ENCODE assay signal across 1 cellular context in the genomic region with DNA sequence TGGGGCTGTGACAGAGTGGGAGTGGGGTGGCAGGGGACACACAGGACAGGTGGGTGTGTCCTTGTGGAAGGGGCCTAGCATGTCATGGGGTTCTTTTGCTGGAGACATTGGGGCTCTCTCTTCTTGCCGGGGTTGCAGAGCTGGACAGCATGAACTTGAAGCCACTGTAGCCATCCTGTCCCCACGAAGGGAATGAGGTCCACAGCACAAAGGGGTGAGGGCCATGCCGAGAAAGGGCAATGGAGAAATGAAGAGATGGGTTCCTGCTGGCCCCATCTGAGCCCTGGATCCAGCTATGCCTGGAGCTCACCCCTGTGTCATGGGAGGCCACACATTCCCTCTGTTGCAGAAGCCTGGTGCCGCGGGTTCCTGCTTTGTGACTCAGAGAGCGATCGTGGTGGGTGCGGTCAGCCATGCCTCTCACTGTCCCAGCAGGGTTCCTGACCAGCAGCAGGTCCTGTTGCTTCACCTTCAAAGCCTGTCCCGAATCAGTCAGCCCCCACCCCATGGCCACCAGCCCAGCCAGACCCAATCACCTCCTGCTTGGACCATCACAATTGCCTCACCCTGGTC.
TF ChIP-seq lines count a peak whose summit lies in the region.

No MANE protein-coding gene starts in this region.

TF ChIP-seq in K562, 482 proteins besides CTCF, POLR2A, EP300 and RAD21 (continued from another document and continues in another):
- TF ChIP-seq, protein P1, sequence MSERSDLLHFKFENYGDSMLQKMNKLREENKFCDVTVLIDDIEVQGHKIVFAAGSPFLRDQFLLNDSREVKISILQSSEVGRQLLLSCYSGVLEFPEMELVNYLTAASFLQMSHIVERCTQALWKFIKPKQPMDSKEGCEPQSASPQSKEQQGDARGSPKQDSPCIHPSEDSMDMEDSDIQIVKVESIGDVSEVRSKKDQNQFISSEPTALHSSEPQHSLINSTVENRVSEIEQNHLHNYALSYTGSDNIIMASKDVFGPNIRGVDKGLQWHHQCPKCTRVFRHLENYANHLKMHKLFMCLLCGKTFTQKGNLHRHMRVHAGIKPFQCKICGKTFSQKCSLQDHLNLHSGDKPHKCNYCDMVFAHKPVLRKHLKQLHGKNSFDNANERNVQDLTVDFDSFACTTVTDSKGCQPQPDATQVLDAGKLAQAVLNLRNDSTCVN (CRISPR knock-in tag; IDR thresholded peaks at IDR 0.05), result no peak
- TF ChIP-seq CHD1 (IDR thresholded peaks at IDR 0.05; ENCODE audit: low read length), result no peak
- TF ChIP-seq, protein P2, sequence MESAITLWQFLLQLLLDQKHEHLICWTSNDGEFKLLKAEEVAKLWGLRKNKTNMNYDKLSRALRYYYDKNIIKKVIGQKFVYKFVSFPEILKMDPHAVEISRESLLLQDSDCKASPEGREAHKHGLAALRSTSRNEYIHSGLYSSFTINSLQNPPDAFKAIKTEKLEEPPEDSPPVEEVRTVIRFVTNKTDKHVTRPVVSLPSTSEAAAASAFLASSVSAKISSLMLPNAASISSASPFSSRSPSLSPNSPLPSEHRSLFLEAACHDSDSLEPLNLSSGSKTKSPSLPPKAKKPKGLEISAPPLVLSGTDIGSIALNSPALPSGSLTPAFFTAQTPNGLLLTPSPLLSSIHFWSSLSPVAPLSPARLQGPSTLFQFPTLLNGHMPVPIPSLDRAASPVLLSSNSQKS (CRISPR knock-in tag; IDR thresholded peaks at IDR 0.05), result no peak
- no peak for TF ChIP-seq U2AF1 (optimal IDR thresholded peaks at IDR 0.05; ENCODE audit: low read depth, low read length)
- no peak for TF ChIP-seq ZNF75A (CRISPR knock-in tag; IDR thresholded peaks at IDR 0.05)
- TF ChIP-seq TCF3 (CRISPR knock-in tag; IDR thresholded peaks at IDR 0.05), result peak; percentile 31; the same call in 1 of the 2 replicates
- no peak for TF ChIP-seq ZNF707 (CRISPR knock-in tag; conservative IDR thresholded peaks at IDR 0.05)
- peak; percentile 56; the same call in 1 of the 2 replicates for TF ChIP-seq CREM (IDR thresholded peaks at IDR 0.05; ENCODE audit: low read depth)
- TF ChIP-seq NFRKB (IDR thresholded peaks at IDR 0.05; ENCODE audit: low read depth), result peak; percentile 95
- peak; percentile 20; the same call in 1 of the 2 replicates for TF ChIP-seq DPF2 (IDR thresholded peaks at IDR 0.05)
- TF ChIP-seq, protein P3, sequence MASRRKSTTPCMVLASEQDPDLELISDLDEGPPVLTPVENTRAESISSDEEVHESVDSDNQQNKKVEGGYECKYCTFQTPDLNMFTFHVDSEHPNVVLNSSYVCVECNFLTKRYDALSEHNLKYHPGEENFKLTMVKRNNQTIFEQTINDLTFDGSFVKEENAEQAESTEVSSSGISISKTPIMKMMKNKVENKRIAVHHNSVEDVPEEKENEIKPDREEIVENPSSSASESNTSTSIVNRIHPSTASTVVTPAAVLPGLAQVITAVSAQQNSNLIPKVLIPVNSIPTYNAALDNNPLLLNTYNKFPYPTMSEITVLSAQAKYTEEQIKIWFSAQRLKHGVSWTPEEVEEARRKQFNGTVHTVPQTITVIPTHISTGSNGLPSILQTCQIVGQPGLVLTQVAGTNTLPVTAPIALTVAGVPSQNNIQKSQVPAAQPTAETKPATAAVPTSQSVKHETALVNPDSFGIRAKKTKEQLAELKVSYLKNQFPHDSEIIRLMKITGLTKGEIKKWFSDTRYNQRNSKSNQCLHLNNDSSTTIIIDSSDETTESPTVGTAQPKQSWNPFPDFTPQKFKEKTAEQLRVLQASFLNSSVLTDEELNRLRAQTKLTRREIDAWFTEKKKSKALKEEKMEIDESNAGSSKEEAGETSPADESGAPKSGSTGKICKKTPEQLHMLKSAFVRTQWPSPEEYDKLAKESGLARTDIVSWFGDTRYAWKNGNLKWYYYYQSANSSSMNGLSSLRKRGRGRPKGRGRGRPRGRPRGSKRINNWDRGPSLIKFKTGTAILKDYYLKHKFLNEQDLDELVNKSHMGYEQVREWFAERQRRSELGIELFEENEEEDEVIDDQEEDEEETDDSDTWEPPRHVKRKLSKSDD (conservative IDR thresholded peaks at IDR 0.05; ENCODE audit: low read length), result no peak
- TF ChIP-seq, protein P4, sequence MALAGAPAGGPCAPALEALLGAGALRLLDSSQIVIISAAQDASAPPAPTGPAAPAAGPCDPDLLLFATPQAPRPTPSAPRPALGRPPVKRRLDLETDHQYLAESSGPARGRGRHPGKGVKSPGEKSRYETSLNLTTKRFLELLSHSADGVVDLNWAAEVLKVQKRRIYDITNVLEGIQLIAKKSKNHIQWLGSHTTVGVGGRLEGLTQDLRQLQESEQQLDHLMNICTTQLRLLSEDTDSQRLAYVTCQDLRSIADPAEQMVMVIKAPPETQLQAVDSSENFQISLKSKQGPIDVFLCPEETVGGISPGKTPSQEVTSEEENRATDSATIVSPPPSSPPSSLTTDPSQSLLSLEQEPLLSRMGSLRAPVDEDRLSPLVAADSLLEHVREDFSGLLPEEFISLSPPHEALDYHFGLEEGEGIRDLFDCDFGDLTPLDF (CRISPR knock-in tag; IDR thresholded peaks at IDR 0.05), result no peak
- TF ChIP-seq TEAD4 (IDR thresholded peaks at IDR 0.05; ENCODE audit: low read length), result peak; percentile 56
- TF ChIP-seq TEAD4 (CRISPR knock-in tag; IDR thresholded peaks at IDR 0.05; ENCODE audit: borderline replicate concordance), result no peak
- TF ChIP-seq, protein P5, sequence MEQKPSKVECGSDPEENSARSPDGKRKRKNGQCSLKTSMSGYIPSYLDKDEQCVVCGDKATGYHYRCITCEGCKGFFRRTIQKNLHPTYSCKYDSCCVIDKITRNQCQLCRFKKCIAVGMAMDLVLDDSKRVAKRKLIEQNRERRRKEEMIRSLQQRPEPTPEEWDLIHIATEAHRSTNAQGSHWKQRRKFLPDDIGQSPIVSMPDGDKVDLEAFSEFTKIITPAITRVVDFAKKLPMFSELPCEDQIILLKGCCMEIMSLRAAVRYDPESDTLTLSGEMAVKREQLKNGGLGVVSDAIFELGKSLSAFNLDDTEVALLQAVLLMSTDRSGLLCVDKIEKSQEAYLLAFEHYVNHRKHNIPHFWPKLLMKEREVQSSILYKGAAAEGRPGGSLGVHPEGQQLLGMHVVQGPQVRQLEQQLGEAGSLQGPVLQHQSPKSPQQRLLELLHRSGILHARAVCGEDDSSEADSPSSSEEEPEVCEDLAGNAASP (IDR thresholded peaks at IDR 0.05), result no peak
- TF ChIP-seq BMI1 (IDR thresholded peaks at IDR 0.05; ENCODE audit: low read length), result no peak
- no peak for TF ChIP-seq HNRNPLL (IDR thresholded peaks at IDR 0.05; ENCODE audit: low read depth, low read length, poor library complexity, severe bottlenecking)
- TF ChIP-seq MCM2 (IDR thresholded peaks at IDR 0.05; ENCODE audit: low read depth), result no peak
- no peak for TF ChIP-seq ZEB2 (IDR thresholded peaks at IDR 0.05)
- TF ChIP-seq, protein P6, sequence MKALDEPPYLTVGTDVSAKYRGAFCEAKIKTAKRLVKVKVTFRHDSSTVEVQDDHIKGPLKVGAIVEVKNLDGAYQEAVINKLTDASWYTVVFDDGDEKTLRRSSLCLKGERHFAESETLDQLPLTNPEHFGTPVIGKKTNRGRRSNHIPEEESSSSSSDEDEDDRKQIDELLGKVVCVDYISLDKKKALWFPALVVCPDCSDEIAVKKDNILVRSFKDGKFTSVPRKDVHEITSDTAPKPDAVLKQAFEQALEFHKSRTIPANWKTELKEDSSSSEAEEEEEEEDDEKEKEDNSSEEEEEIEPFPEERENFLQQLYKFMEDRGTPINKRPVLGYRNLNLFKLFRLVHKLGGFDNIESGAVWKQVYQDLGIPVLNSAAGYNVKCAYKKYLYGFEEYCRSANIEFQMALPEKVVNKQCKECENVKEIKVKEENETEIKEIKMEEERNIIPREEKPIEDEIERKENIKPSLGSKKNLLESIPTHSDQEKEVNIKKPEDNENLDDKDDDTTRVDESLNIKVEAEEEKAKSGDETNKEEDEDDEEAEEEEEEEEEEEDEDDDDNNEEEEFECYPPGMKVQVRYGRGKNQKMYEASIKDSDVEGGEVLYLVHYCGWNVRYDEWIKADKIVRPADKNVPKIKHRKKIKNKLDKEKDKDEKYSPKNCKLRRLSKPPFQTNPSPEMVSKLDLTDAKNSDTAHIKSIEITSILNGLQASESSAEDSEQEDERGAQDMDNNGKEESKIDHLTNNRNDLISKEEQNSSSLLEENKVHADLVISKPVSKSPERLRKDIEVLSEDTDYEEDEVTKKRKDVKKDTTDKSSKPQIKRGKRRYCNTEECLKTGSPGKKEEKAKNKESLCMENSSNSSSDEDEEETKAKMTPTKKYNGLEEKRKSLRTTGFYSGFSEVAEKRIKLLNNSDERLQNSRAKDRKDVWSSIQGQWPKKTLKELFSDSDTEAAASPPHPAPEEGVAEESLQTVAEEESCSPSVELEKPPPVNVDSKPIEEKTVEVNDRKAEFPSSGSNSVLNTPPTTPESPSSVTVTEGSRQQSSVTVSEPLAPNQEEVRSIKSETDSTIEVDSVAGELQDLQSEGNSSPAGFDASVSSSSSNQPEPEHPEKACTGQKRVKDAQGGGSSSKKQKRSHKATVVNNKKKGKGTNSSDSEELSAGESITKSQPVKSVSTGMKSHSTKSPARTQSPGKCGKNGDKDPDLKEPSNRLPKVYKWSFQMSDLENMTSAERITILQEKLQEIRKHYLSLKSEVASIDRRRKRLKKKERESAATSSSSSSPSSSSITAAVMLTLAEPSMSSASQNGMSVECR (CRISPR knock-in tag; IDR thresholded peaks at IDR 0.05), result no peak
- TF ChIP-seq RB1 (IDR thresholded peaks at IDR 0.05; ENCODE audit: low read depth), result no peak
- TF ChIP-seq, protein P7, sequence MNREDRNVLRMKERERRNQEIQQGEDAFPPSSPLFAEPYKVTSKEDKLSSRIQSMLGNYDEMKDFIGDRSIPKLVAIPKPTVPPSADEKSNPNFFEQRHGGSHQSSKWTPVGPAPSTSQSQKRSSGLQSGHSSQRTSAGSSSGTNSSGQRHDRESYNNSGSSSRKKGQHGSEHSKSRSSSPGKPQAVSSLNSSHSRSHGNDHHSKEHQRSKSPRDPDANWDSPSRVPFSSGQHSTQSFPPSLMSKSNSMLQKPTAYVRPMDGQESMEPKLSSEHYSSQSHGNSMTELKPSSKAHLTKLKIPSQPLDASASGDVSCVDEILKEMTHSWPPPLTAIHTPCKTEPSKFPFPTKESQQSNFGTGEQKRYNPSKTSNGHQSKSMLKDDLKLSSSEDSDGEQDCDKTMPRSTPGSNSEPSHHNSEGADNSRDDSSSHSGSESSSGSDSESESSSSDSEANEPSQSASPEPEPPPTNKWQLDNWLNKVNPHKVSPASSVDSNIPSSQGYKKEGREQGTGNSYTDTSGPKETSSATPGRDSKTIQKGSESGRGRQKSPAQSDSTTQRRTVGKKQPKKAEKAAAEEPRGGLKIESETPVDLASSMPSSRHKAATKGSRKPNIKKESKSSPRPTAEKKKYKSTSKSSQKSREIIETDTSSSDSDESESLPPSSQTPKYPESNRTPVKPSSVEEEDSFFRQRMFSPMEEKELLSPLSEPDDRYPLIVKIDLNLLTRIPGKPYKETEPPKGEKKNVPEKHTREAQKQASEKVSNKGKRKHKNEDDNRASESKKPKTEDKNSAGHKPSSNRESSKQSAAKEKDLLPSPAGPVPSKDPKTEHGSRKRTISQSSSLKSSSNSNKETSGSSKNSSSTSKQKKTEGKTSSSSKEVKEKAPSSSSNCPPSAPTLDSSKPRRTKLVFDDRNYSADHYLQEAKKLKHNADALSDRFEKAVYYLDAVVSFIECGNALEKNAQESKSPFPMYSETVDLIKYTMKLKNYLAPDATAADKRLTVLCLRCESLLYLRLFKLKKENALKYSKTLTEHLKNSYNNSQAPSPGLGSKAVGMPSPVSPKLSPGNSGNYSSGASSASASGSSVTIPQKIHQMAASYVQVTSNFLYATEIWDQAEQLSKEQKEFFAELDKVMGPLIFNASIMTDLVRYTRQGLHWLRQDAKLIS (CRISPR knock-in tag; IDR thresholded peaks at IDR 0.05), result 0 out of 2 replicates have a peak, but pooled peaks have one; percentile 33
- TF ChIP-seq TAF1 (IDR thresholded peaks at IDR 0.05; ENCODE audit: control insufficient read depth, extremely low read depth, insufficient read depth, low read length, severe bottlenecking), result peak; percentile 36
- no peak; a peak in 1 of 4 replicates for TF ChIP-seq TBL1XR1 (IDR thresholded peaks at IDR 0.05; ENCODE audit: low read length in 2 of 2)
- no peak for TF ChIP-seq ZNF436 (CRISPR knock-in tag; IDR thresholded peaks at IDR 0.05)
- no peak for TF ChIP-seq RHOXF2B (CRISPR knock-in tag; conservative IDR thresholded peaks at IDR 0.05)
- peak; percentile 70 for TF ChIP-seq JUND (IDR thresholded peaks at IDR 0.05; ENCODE audit: borderline replicate concordance, low read depth, low read length)
- peak; percentile 23; the same call in 1 of the 3 replicates for TF ChIP-seq JUND (tag; IDR thresholded peaks at IDR 0.05; ENCODE audit: borderline replicate concordance, low read depth, low read length)
- no peak for TF ChIP-seq GTF2A2 (tag; IDR thresholded peaks at IDR 0.05)
- no peak for TF ChIP-seq TRIM28 (IDR thresholded peaks at IDR 0.05)
- TF ChIP-seq NFE2L1 (tag; IDR thresholded peaks at IDR 0.05; ENCODE audit: borderline replicate concordance, low read depth), result no peak; the same call in 1 of the 2 replicates
- peak; percentile 30 for TF ChIP-seq ARID1B (IDR thresholded peaks at IDR 0.05)
- TF ChIP-seq, protein P8, sequence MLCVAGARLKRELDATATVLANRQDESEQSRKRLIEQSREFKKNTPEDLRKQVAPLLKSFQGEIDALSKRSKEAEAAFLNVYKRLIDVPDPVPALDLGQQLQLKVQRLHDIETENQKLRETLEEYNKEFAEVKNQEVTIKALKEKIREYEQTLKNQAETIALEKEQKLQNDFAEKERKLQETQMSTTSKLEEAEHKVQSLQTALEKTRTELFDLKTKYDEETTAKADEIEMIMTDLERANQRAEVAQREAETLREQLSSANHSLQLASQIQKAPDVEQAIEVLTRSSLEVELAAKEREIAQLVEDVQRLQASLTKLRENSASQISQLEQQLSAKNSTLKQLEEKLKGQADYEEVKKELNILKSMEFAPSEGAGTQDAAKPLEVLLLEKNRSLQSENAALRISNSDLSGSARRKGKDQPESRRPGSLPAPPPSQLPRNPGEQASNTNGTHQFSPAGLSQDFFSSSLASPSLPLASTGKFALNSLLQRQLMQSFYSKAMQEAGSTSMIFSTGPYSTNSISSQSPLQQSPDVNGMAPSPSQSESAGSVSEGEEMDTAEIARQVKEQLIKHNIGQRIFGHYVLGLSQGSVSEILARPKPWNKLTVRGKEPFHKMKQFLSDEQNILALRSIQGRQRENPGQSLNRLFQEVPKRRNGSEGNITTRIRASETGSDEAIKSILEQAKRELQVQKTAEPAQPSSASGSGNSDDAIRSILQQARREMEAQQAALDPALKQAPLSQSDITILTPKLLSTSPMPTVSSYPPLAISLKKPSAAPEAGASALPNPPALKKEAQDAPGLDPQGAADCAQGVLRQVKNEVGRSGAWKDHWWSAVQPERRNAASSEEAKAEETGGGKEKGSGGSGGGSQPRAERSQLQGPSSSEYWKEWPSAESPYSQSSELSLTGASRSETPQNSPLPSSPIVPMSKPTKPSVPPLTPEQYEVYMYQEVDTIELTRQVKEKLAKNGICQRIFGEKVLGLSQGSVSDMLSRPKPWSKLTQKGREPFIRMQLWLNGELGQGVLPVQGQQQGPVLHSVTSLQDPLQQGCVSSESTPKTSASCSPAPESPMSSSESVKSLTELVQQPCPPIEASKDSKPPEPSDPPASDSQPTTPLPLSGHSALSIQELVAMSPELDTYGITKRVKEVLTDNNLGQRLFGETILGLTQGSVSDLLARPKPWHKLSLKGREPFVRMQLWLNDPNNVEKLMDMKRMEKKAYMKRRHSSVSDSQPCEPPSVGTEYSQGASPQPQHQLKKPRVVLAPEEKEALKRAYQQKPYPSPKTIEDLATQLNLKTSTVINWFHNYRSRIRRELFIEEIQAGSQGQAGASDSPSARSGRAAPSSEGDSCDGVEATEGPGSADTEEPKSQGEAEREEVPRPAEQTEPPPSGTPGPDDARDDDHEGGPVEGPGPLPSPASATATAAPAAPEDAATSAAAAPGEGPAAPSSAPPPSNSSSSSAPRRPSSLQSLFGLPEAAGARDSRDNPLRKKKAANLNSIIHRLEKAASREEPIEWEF (CRISPR knock-in tag; IDR thresholded peaks at IDR 0.05), result no peak
- no peak for TF ChIP-seq FOXM1 (IDR thresholded peaks at IDR 0.05; ENCODE audit: low read depth)
- 0 out of 2 replicates have a peak, but pooled peaks have one; percentile 1 for TF ChIP-seq FOXM1 (CRISPR knock-in tag; IDR thresholded peaks at IDR 0.05; ENCODE audit: low read depth)
- peak; percentile 26 to 36; a peak in 2 of 4 replicates for TF ChIP-seq RCOR1 (IDR thresholded peaks at IDR 0.05; ENCODE audit: borderline replicate concordance in 1 of 2, low read depth in 2 of 2, low read length in 2 of 2)
